7 cellular contexts compared by ENCODE assay signal in genomic region chr11:8832571-8833260, GRCh38.
DNase-seq lines count a peak whose midpoint lies in the region; ATAC-seq, FAIRE-seq and TF ChIP-seq lines count a peak whose summit lies in the region.

No MANE protein-coding gene starts in this region.

- CTCF ChIA-PET in activated CD8-positive, alpha-beta T cell treated with anti-CD3 and anti-CD28 coated beads for 36 hours (lab: Charles Lee): interaction anchor here (1.4 kb wide), 1 partner anchor 19 kb away, joined by 3 read pairs; no protein-coding TSS in a partner anchor

- no peak for DNase-seq in GM12891 (ENCODE audit: insufficient read length, low spot score)
- peak; percentile 58 for DNase-seq in activated CD8-positive, alpha-beta T cell treated with anti-CD3 and anti-CD28 coated beads for 36 hours
- no peak for DNase-seq in left ventricle myocardium superior
- DNase-seq in tibial nerve (ENCODE audit: low spot score in 2 of 2): no peak
- no peak for DNase-seq in NK-92 treated with Interleukin-12 subunit alpha and Interleukin-12 subunit beta, amount 100 ng/mL, for 24 hours (lab: John Stamatoyannopoulos, UW)

- H3K9me3 ChIP-seq in HUES64 (ENCODE audit: insufficient read depth, low read depth, low read length) (no peaks in the 10 kb centered on the region), tibial nerve (no peaks in the 10 kb centered on the region)

- H3K4me3 Mint-ChIP-seq in activated CD8-positive, alpha-beta T cell treated with anti-CD3 and anti-CD28 coated beads for 36 hours: no peak overlapping the region

- POLR2A ChIA-PET in activated CD8-positive, alpha-beta T cell treated with anti-CD3 and anti-CD28 coated beads for 36 hours (lab: Charles Lee): no interaction called here

- 59% methylated on average over 9 of the region's 9 CpGs for WGBS in HUES64
- 46 to 55% methylated on average over 7 to 9 of the region's 9 CpGs for WGBS in tibial nerve, 2 donors

- intact Hi-C loops in activated CD8-positive, alpha-beta T cell treated with anti-CD3 and anti-CD28 coated beads for 36 hours (cut with micrococcal nuclease): no loop called here
- intact Hi-C loops in left ventricle myocardium superior (cut with micrococcal nuclease): no loop called here

- H3K27me3 Mint-ChIP-seq in activated CD8-positive, alpha-beta T cell treated with anti-CD3 and anti-CD28 coated beads for 36 hours: peaks cover 9% of the 10 kb centered on the region

- no peaks in the 10 kb centered on the region for H3K9me3 Mint-ChIP-seq in activated CD8-positive, alpha-beta T cell treated with anti-CD3 and anti-CD28 coated beads for 36 hours

- H3K4me3 ChIP-seq in HUES64 (ENCODE audit: low read length) (no peak overlapping the region), tibial nerve (no peak overlapping the region)

- 0 out of 2 replicates have a peak overlapping the region, but pooled peaks have one; percentile 13 for H3K9ac ChIP-seq in HUES64 (ENCODE audit: low read depth, low read length)

- H3K4me1 ChIP-seq in HUES64 (ENCODE audit: insufficient read depth, low read length): peaks cover 27% of the 10 kb centered on the region
- H3K4me1 ChIP-seq in tibial nerve: peaks cover 0 to 25% (median under 1%) of the 10 kb centered on the region in 4 donors

- no peaks in the 10 kb centered on the region for H3K36me3 ChIP-seq in HUES64 (ENCODE audit: insufficient read depth, low read length)
- no peaks in the 10 kb centered on the region for H3K36me3 ChIP-seq in tibial nerve

- TF ChIP-seq POLR2A in GM12891 (IDR thresholded peaks at IDR 0.05; ENCODE audit: low read depth, low read length) (no peak), tibial nerve (IDR thresholded peaks at IDR 0.05) (no peak)

- H3K36me3 Mint-ChIP-seq in activated CD8-positive, alpha-beta T cell treated with anti-CD3 and anti-CD28 coated beads for 36 hours (ENCODE audit: low read depth): no peaks in the 10 kb centered on the region

- H3K27ac ChIP-seq in HUES64 (ENCODE audit: low read depth, low read length) (no peak overlapping the region; the same call in 1 of the 2 replicates), tibial nerve (peak overlapping the region in 3 of 4 donors; percentile 14 to 75 (median 71))

- H3K4me1 Mint-ChIP-seq in activated CD8-positive, alpha-beta T cell treated with anti-CD3 and anti-CD28 coated beads for 36 hours (ENCODE audit: low read depth): peaks cover 4% of the 10 kb centered on the region

- TF ChIP-seq CTCF in activated CD8-positive, alpha-beta T cell treated with anti-CD3 and anti-CD28 coated beads for 36 hours (IDR thresholded peaks at IDR 0.05): no peak
- TF ChIP-seq CTCF in tibial nerve (IDR thresholded peaks at IDR 0.05): no peak

- peak overlapping the region; percentile 28 for H3K27ac Mint-ChIP-seq in activated CD8-positive, alpha-beta T cell treated with anti-CD3 and anti-CD28 coated beads for 36 hours

- TF ChIP-seq EP300 in tibial nerve (IDR thresholded peaks at IDR 0.05): no peak

- ATAC-seq in GM21526 (IDR thresholded peaks at IDR 0.05; ENCODE audit: low FRiP score, unreplicated experiment) (peak; percentile 71), left ventricle myocardium superior (peak; percentile 69)
- ATAC-seq in activated CD8-positive, alpha-beta T cell treated with anti-CD3 and anti-CD28 coated beads for 36 hours: peak; percentile 86

- H3K27me3 ChIP-seq in HUES64 (ENCODE audit: insufficient read depth, low read length): no peaks in the 10 kb centered on the region
- H3K27me3 ChIP-seq in tibial nerve: no peaks in the 10 kb centered on the region

- FAIRE-seq in GM12891 (lab: Jason Lieb, UNC): peak; percentile 89

TF ChIP-seq in GM12891, 5 proteins besides CTCF, POLR2A, EP300 and RAD21:
- no peak for TF ChIP-seq SPI1 (IDR thresholded peaks at IDR 0.05; ENCODE audit: low read depth, low read length)
- TF ChIP-seq TAF1 (IDR thresholded peaks at IDR 0.05; ENCODE audit: low read depth, low read length): no peak
- TF ChIP-seq POLR2AphosphoS5 (IDR thresholded peaks at IDR 0.05; ENCODE audit: low read depth, low read length): no peak
- TF ChIP-seq PAX5 (IDR thresholded peaks at IDR 0.05; ENCODE audit: insufficient read depth, low read length, severe bottlenecking): peak; percentile 68
- TF ChIP-seq POU2F2 (IDR thresholded peaks at IDR 0.05; ENCODE audit: low read depth, low read length): no peak
